ENCODE assay signal across 12 cellular contexts in the genomic region with DNA sequence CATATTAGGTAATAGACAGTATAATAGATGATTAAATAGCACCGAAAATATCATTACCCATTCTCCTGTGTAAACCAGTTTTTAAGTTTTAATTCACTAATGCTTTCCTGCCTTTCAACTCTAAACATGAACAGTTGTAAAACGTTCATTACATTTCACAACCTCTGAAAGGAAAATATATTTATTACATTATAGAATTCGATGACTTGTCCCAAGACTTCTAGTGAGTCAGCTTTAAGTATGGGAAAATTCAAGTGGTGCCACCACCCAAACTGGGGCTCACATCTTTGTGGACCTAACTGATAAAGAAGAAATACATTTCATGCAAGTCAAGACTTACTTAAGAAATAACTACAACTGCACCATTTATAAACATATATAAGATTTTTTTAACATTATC. TPM values are rescaled to one million over a fixed set of nuclear protein-coding genes. Genes with fewer than 3 reads are reported as not detected.
DNase-seq lines count a peak whose midpoint lies in the region; ATAC-seq and TF ChIP-seq lines count a peak whose summit lies in the region.
"Had no signal": no experiment of that assay in that cellular context is flagged by ENCODE, and none has a peak within 500 bp of the region (broad histone marks: within the 10 kb centered on the region; RNA-seq: fewer than 3 reads in every experiment).

No MANE protein-coding gene starts in this region.

- H3K18ac ChIP-seq in mesenchymal stem cell (ENCODE audit: low read depth in 1 of 2, low read length in 2 of 2), result no peak overlapping the region

- H3K9me2 ChIP-seq in Karpas-422 (replicated peaks; ENCODE audit: insufficient read depth, low read length), result no peaks in the 10 kb centered on the region

- H2BK5ac ChIP-seq in mesenchymal stem cell (ENCODE audit: low read depth, low read length, poor library complexity, severe bottlenecking), result no peak overlapping the region

- peak overlapping the region; percentile 80 for H3K4me2 ChIP-seq in Karpas-422 (ENCODE audit: low read depth, low read length, poor library complexity, severe bottlenecking)
- peak overlapping the region; percentile 45 for H3K4me2 ChIP-seq in mesenchymal stem cell (ENCODE audit: low read length, poor library complexity, severe bottlenecking)

- H3K27ac Mint-ChIP-seq in CD4-positive, alpha-beta memory T cell, result peak overlapping the region in 2 of 7 donors; percentile 18 to 57

- no peak for TF ChIP-seq CTCF in astrocyte of the spinal cord (IDR thresholded peaks at IDR 0.05; ENCODE audit: low read depth, low read length)

- no peaks in the 10 kb centered on the region for H3K36me3 ChIP-seq in CD4-positive, alpha-beta memory T cell (ENCODE audit: insufficient read depth, low read length)
- H3K36me3 ChIP-seq in Karpas-422 (ENCODE audit: insufficient read depth, low read length), result peaks cover 22% of the 10 kb centered on the region
- H3K36me3 ChIP-seq in mesenchymal stem cell (ENCODE audit: control insufficient read depth in 1 of 2, insufficient read depth in 2 of 2, low read depth in 1 of 2, low read length in 2 of 2), result peaks cover 0 to 12% of the 10 kb centered on the region in 2 experiments
- H3K36me3 ChIP-seq: lower lobe of right lung had no signal

- no peaks in the 10 kb centered on the region for H3K9me3 ChIP-seq in CD4-positive, alpha-beta memory T cell (ENCODE audit: control insufficient read depth in 1 of 2, low read length in 2 of 2)
- H3K9me3 ChIP-seq in Karpas-422 (ENCODE audit: low read length) (no peaks in the 10 kb centered on the region), mesenchymal stem cell (ENCODE audit: control insufficient read depth, low read length) (no peaks in the 10 kb centered on the region)
- H3K9me3 ChIP-seq: lower lobe of right lung had no signal

- CTCF ChIA-PET in CD4-positive, alpha-beta memory T cell (lab: Charles Lee; ENCODE audit: partially characterized antibody), result interaction anchor here (0.8 to 2.6 kb wide), 3 partner anchors 12 to 32 kb away, joined by 3 to 17 read pairs (median 3); no protein-coding TSS in a partner anchor

- H2AK5ac ChIP-seq in mesenchymal stem cell (ENCODE audit: low read length, severe bottlenecking), result no peak overlapping the region

- ATAC-seq in GM18907 (IDR thresholded peaks at IDR 0.05; ENCODE audit: unreplicated experiment) (no peak), HG03457 (IDR thresholded peaks at IDR 0.05; ENCODE audit: unreplicated experiment) (no peak)
- ATAC-seq: lower lobe of right lung had no signal

- peaks cover 65% of the 10 kb centered on the region for H3K79me2 ChIP-seq in Karpas-422 (ENCODE audit: low read length)

- no peak overlapping the region for H4K8ac ChIP-seq in mesenchymal stem cell (ENCODE audit: low read length)

- no peak overlapping the region for H2AFZ ChIP-seq in Karpas-422 (ENCODE audit: low read length)
- H2AFZ ChIP-seq in mesenchymal stem cell (ENCODE audit: low read depth, low read length), result no peak overlapping the region

- H3K4me3 Mint-ChIP-seq in CD4-positive, alpha-beta memory T cell, result peak overlapping the region in 5 of 8 donors; percentile 21 to 96 (median 40)

- H4K91ac ChIP-seq in mesenchymal stem cell (ENCODE audit: low read length), result no peak overlapping the region

- H2BK15ac ChIP-seq in mesenchymal stem cell (ENCODE audit: low read depth, poor library complexity, severe bottlenecking), result no peak overlapping the region

- WGBS in mesenchymal stem cell, result 0% methylated on average over 1 of the region's 3 CpGs

- H3K27me3 ChIP-seq in CD4-positive, alpha-beta memory T cell (ENCODE audit: insufficient read depth, low read length), result no peaks in the 10 kb centered on the region
- H3K27me3 ChIP-seq in Karpas-422 (ENCODE audit: low read length) (no peaks in the 10 kb centered on the region), mesenchymal stem cell (ENCODE audit: control insufficient read depth in 1 of 2, insufficient read depth in 1 of 2, low read length in 2 of 2) (no peaks in the 10 kb centered on the region)

- H4K20me1 ChIP-seq in Karpas-422 (ENCODE audit: insufficient read depth, low read depth, low read length), result no peaks in the 10 kb centered on the region

- POLR2A ChIA-PET in CD4-positive, alpha-beta memory T cell (lab: Charles Lee; ENCODE audit: partially characterized antibody), result interaction anchor here (3.2 kb wide), 1 partner anchor 49 kb away, joined by 35 read pairs; a partner anchor contains a TSS

- H2BK12ac ChIP-seq in mesenchymal stem cell (ENCODE audit: low read length in 2 of 2), result no peak overlapping the region

- peaks cover 23 to 54% (median 40%) of the 10 kb centered on the region in 4 donors for H3K4me1 Mint-ChIP-seq in CD4-positive, alpha-beta memory T cell

- H2BK120ac ChIP-seq in mesenchymal stem cell (ENCODE audit: low read depth, low read length), result no peak overlapping the region

- no peak for DNase-seq in CD4-positive, alpha-beta memory T cell
- DNase-seq in Karpas-422, result no peak
- peak; percentile 54 for DNase-seq in astrocyte of the spinal cord (ENCODE audit: low read depth, low spot score)
- DNase-seq in mesenchymal stem cell, result peak; percentile 68
- no peak for DNase-seq in UCSD-AML1 (lab: John Stamatoyannopoulos, UW; ENCODE audit: unreplicated experiment)
- no peak for DNase-seq in pons (ENCODE audit: low spot score)
- DNase-seq: lower lobe of right lung, NCI-H1105 treated with DMSO at 0.1 percent for 48 hours, small intestine had no signal

- no peaks in the 10 kb centered on the region for H3K9me3 Mint-ChIP-seq in CD4-positive, alpha-beta memory T cell
- H3K9me3 Mint-ChIP-seq: stimulated activated naive CD8-positive, alpha-beta T cell treated with anti-CD3 and anti-CD28 coated beads, Interleukin-15, Interleukin-2, amounts not matched to agents 100 ng/mL and 50 ng/mL, for 24 hours had no signal

- no peak overlapping the region for H3K4ac ChIP-seq in mesenchymal stem cell (ENCODE audit: low read depth in 1 of 2, low read length in 2 of 2)

- H3K27me3 Mint-ChIP-seq in CD4-positive, alpha-beta memory T cell, result no peaks in the 10 kb centered on the region
- H3K27me3 Mint-ChIP-seq: stimulated activated naive CD8-positive, alpha-beta T cell treated with anti-CD3 and anti-CD28 coated beads, Interleukin-15, Interleukin-2, amounts not matched to agents 100 ng/mL and 50 ng/mL, for 24 hours had no signal

- peaks cover 13 to 18% of the 10 kb centered on the region in 2 donors for H3K36me3 Mint-ChIP-seq in CD4-positive, alpha-beta memory T cell

- peak overlapping the region; percentile 89 for H3K9ac ChIP-seq in Karpas-422 (ENCODE audit: low read length)
- peak overlapping the region; percentile 3 for H3K9ac ChIP-seq in mesenchymal stem cell (ENCODE audit: low read length)

- H3K27ac ChIP-seq in CD4-positive, alpha-beta memory T cell (ENCODE audit: low read depth, low read length), result no peak overlapping the region
- peak overlapping the region; percentile 14; the same call in 1 of the 2 replicates for H3K27ac ChIP-seq in Karpas-422 (ENCODE audit: low read length)
- H3K27ac ChIP-seq in mesenchymal stem cell (ENCODE audit: low read length, poor library complexity, severe bottlenecking), result no peak overlapping the region
- H3K27ac ChIP-seq: lower lobe of right lung had no signal

- H3K4me1 ChIP-seq in CD4-positive, alpha-beta memory T cell (ENCODE audit: insufficient read depth, low read length), result peaks cover 42% of the 10 kb centered on the region
- peaks cover 21% of the 10 kb centered on the region for H3K4me1 ChIP-seq in Karpas-422 (ENCODE audit: low read length)
- peaks cover 11% of the 10 kb centered on the region for H3K4me1 ChIP-seq in mesenchymal stem cell (ENCODE audit: control insufficient read depth, insufficient read depth, low read depth, low read length)

- no peak overlapping the region for H3K23ac ChIP-seq in mesenchymal stem cell (ENCODE audit: low read length in 2 of 2)

- H3K14ac ChIP-seq in mesenchymal stem cell (ENCODE audit: low read length in 2 of 2), result no peak overlapping the region

- in situ Hi-C loops in astrocyte of the spinal cord (cut with HindIII; ENCODE audit: low sequenced_read_pairs), result no loop called here

- H3K79me1 ChIP-seq in mesenchymal stem cell (replicated peaks; ENCODE audit: low read length, poor library complexity, severe bottlenecking), result peaks cover 1% of the 10 kb centered on the region

- intact Hi-C loops in CD4-positive, alpha-beta memory T cell (cut with micrococcal nuclease), result no loop called here

- no peak overlapping the region for H3K4me3 ChIP-seq in CD4-positive, alpha-beta memory T cell (ENCODE audit: low read length in 2 of 2)
- peak overlapping the region; percentile 90 for H3K4me3 ChIP-seq in Karpas-422 (ENCODE audit: low read length)
- H3K4me3 ChIP-seq in astrocyte of the spinal cord (ENCODE audit: low read depth, low read length), result peak overlapping the region; percentile 82
- peak overlapping the region in 1 of 2 experiments; percentile 11 for H3K4me3 ChIP-seq in mesenchymal stem cell (ENCODE audit: insufficient read depth in 1 of 2, low read depth in 1 of 2, low read length in 2 of 2)
- H3K4me3 ChIP-seq: lower lobe of right lung had no signal

RNA-seq across cellular contexts. Expression of a gene that starts 2.0 kb away (rescaled TPM):
- total RNA-seq in CD4-positive, alpha-beta memory T cell, result 10 to 100 TPM; 26.3 to 28.3 TPM
- polyA plus RNA-seq in CD4-positive, alpha-beta memory T cell, result 10 to 100 TPM; 21.6 to 31.5 TPM
- total RNA-seq in Karpas-422 (2014; rRNA removed; shearing (Covaris generic); ENCODE audit: low replicate concordance), result 7.0 and 39.3 TPM in 2 replicates
- polyA plus RNA-seq in mesenchymal stem cell (2013, experiment 1 of 2), result 11.1 TPM
- 9.7 TPM for polyA plus RNA-seq in mesenchymal stem cell (2013, experiment 2 of 2)

RNA-seq across cellular contexts. Expression of a gene that starts 48.1 kb away (rescaled TPM):
- 10 to 100 TPM; 72.0 to 74.3 TPM for total RNA-seq in CD4-positive, alpha-beta memory T cell
- 10 to 100 TPM; 33.2 to 61.3 TPM for polyA plus RNA-seq in CD4-positive, alpha-beta memory T cell
- 99.1 and 173 TPM in 2 replicates for total RNA-seq in Karpas-422 (2014; rRNA removed; shearing (Covaris generic); ENCODE audit: low replicate concordance)
- 111 TPM for polyA plus RNA-seq in mesenchymal stem cell (2013, experiment 1 of 2)
- polyA plus RNA-seq in mesenchymal stem cell (2013, experiment 2 of 2), result 103 TPM

RNA-seq across cellular contexts. Expression of a gene that starts 48.5 kb away (rescaled TPM):
- 10 to 100 TPM; 34.0 to 38.8 TPM for total RNA-seq in CD4-positive, alpha-beta memory T cell
- polyA plus RNA-seq in CD4-positive, alpha-beta memory T cell, result 1 to 10 TPM; 4.1 to 5.2 TPM
- total RNA-seq in Karpas-422 (2014; rRNA removed; shearing (Covaris generic); ENCODE audit: low replicate concordance), result 40.7 and 44.8 TPM in 2 replicates
- 20.1 TPM for polyA plus RNA-seq in mesenchymal stem cell (2013, experiment 1 of 2)
- 18.2 TPM for polyA plus RNA-seq in mesenchymal stem cell (2013, experiment 2 of 2)

Comparison
In these comparisons a context has a peak if more than half of its experiments do, and no peak if none do; other contexts are left out.
1. DNase-seq: peak in astrocyte of the spinal cord (single experiment) and mesenchymal stem cell (single experiment); none in CD4-positive, alpha-beta memory T cell (0 of 5), Karpas-422 (single experiment), UCSD-AML1 (single experiment) and pons (single experiment).
2. H3K4me3 ChIP-seq: peak in Karpas-422 (single experiment) and astrocyte of the spinal cord (single experiment); none in CD4-positive, alpha-beta memory T cell (0 of 2).